ENCODE assay signal across 19 cellular contexts in genomic region chr2:33806041-33806440, GRCh38.
"Had no signal": no experiment of that assay in that cellular context is flagged by ENCODE, and none has a peak within 500 bp of the region (broad histone marks: within the 10 kb centered on the region; RNA-seq: fewer than 3 reads in every experiment).

No MANE protein-coding gene starts in this region.

- DNase-seq: effector memory CD8-positive, alpha-beta T cell; gastrocnemius medialis; heart right ventricle; left cardiac atrium; left ventricle myocardium inferior; lower lobe of right lung; mesenchymal stem cell; midbrain; occipital lobe; pancreas; right cardiac atrium; stimulated activated CD4-positive, alpha-beta T cell treated with anti-CD3 and anti-CD28 coated beads, Interleukin-2, amount 100 ng/mL, for 48 hours; stimulated activated naive CD4-positive, alpha-beta T cell treated with Interleukin-2 at 50 U/mL for 16 hours; thyroid gland had no signal

- H3K27ac ChIP-seq: epithelial cell of prostate, esophagus muscularis mucosa, gastrocnemius medialis, heart right ventricle, left ventricle myocardium inferior, lower lobe of right lung, pancreas, thyroid gland, vagina had no signal

- H3K4me1 ChIP-seq: esophagus muscularis mucosa, gastrocnemius medialis, heart right ventricle, left ventricle myocardium inferior, lower lobe of right lung, pancreas, thyroid gland, vagina had no signal

- H3K36me3 ChIP-seq: esophagus muscularis mucosa, gastrocnemius medialis, heart right ventricle, left ventricle myocardium inferior, lower lobe of right lung, pancreas, thyroid gland, vagina had no signal

- H3K27me3 ChIP-seq: esophagus muscularis mucosa, gastrocnemius medialis, heart right ventricle, pancreas, thyroid gland, vagina had no signal

- H3K9me3 ChIP-seq: esophagus muscularis mucosa, gastrocnemius medialis, heart right ventricle, left ventricle myocardium inferior, lower lobe of right lung, pancreas, thyroid gland, vagina had no signal

- H3K4me3 ChIP-seq: esophagus muscularis mucosa, gastrocnemius medialis, heart right ventricle, left ventricle myocardium inferior, lower lobe of right lung, pancreas, smooth muscle cell, thyroid gland, vagina had no signal

- ATAC-seq: effector memory CD8-positive, alpha-beta T cell; gastrocnemius medialis; heart right ventricle; left cardiac atrium; lower lobe of right lung; natural killer cell treated with Interleukin-12 subunit alpha and Interleukin-12 subunit beta and Interleukin-15 and Interleukin-18, amount 100 ng/mL, for 72 hours; pancreas; right cardiac atrium had no signal
